ENCODE assay signal across 1 cellular context in the genomic region with DNA sequence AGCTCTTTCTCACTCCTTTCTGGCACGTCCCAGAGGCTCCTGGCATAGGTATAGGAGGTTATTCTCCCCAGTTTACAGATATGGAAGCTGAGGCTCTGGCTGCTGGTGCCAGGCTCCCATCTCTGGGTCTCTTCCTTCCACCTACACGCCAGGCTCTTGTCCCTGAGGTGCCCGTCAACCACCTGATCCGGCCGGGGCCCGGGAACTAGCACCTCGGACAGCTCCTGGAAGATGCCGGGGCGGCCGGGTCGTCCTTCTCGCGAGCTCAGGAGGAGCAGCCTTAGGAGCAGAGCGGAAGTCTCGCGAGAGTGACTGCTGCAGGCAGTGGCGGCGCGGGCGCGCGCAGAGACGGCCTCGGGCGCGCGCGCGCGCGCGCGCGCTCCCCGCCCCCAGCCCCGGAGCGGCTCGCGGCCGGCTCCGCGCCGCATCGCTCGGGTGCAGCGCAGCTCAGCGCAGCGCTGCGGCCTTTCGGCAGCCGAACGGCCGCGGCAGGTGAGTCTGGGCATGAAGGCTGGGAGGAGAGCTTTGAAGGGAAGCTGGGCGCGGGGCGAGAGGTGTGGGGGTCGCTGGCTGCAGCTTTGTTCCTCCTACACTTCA.
A peak's percentile ranks its signal among the peaks of the same experiment; 100 is the strongest.
TF ChIP-seq lines count a peak whose summit lies in the region.

A gene with protein sequence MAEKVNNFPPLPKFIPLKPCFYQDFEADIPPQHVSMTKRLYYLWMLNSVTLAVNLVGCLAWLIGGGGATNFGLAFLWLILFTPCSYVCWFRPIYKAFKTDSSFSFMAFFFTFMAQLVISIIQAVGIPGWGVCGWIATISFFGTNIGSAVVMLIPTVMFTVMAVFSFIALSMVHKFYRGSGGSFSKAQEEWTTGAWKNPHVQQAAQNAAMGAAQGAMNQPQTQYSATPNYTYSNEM (plus strand): TSS at position 382 of the 597 bp plus-strand sequence. CDS start 16,277 bp downstream, outside the sequence.

TF ChIP-seq in HepG2, 621 proteins besides CTCF, POLR2A, EP300 and RAD21 (continued from another document and continues in another):
- TF ChIP-seq, protein P1, sequence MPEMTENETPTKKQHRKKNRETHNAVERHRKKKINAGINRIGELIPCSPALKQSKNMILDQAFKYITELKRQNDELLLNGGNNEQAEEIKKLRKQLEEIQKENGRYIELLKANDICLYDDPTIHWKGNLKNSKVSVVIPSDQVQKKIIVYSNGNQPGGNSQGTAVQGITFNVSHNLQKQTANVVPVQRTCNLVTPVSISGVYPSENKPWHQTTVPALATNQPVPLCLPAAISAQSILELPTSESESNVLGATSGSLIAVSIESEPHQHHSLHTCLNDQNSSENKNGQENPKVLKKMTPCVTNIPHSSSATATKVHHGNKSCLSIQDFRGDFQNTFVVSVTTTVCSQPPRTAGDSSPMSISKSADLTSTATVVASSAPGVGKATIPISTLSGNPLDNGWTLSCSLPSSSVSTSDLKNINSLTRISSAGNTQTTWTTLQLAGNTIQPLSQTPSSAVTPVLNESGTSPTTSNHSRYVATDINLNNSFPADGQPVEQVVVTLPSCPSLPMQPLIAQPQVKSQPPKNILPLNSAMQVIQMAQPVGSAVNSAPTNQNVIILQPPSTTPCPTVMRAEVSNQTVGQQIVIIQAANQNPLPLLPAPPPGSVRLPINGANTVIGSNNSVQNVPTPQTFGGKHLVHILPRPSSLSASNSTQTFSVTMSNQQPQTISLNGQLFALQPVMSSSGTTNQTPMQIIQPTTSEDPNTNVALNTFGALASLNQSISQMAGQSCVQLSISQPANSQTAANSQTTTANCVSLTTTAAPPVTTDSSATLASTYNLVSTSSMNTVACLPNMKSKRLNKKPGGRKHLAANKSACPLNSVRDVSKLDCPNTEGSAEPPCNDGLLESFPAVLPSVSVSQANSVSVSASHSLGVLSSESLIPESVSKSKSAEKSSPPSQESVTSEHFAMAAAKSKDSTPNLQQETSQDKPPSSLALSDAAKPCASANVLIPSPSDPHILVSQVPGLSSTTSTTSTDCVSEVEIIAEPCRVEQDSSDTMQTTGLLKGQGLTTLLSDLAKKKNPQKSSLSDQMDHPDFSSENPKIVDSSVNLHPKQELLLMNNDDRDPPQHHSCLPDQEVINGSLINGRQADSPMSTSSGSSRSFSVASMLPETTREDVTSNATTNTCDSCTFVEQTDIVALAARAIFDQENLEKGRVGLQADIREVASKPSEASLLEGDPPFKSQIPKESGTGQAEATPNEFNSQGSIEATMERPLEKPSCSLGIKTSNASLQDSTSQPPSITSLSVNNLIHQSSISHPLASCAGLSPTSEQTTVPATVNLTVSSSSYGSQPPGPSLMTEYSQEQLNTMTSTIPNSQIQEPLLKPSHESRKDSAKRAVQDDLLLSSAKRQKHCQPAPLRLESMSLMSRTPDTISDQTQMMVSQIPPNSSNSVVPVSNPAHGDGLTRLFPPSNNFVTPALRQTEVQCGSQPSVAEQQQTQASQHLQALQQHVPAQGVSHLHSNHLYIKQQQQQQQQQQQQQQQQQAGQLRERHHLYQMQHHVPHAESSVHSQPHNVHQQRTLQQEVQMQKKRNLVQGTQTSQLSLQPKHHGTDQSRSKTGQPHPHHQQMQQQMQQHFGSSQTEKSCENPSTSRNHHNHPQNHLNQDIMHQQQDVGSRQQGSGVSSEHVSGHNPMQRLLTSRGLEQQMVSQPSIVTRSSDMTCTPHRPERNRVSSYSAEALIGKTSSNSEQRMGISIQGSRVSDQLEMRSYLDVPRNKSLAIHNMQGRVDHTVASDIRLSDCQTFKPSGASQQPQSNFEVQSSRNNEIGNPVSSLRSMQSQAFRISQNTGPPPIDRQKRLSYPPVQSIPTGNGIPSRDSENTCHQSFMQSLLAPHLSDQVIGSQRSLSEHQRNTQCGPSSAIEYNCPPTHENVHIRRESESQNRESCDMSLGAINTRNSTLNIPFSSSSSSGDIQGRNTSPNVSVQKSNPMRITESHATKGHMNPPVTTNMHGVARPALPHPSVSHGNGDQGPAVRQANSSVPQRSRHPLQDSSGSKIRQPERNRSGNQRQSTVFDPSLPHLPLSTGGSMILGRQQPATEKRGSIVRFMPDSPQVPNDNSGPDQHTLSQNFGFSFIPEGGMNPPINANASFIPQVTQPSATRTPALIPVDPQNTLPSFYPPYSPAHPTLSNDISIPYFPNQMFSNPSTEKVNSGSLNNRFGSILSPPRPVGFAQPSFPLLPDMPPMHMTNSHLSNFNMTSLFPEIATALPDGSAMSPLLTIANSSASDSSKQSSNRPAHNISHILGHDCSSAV (CRISPR knock-in tag; IDR thresholded peaks at IDR 0.05; ENCODE audit: borderline replicate concordance) = no peak
- TF ChIP-seq CBX1 (IDR thresholded peaks at IDR 0.05; ENCODE audit: low read depth) = no peak
- TF ChIP-seq PAX8 (CRISPR knock-in tag; IDR thresholded peaks at IDR 0.05; ENCODE audit: borderline replicate concordance) = peak; percentile 69; the same call in 1 of the 2 replicates
- TF ChIP-seq ZNF614 (CRISPR knock-in tag; IDR thresholded peaks at IDR 0.05; ENCODE audit: borderline replicate concordance) = peak; percentile 66; the same call in 1 of the 2 replicates
- TF ChIP-seq, protein P2, sequence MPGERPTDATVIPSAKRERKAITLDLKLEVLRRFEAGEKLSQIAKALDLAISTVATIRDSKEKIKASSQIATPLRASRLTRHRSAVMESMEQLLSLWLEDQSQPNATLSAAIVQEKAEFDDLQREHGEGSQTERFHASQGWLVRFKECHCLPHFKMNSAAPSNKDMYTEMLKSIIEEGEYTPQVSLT (CRISPR knock-in tag; IDR thresholded peaks at IDR 0.05; ENCODE audit: borderline replicate concordance, low read depth) = no peak
- TF ChIP-seq, protein P3, sequence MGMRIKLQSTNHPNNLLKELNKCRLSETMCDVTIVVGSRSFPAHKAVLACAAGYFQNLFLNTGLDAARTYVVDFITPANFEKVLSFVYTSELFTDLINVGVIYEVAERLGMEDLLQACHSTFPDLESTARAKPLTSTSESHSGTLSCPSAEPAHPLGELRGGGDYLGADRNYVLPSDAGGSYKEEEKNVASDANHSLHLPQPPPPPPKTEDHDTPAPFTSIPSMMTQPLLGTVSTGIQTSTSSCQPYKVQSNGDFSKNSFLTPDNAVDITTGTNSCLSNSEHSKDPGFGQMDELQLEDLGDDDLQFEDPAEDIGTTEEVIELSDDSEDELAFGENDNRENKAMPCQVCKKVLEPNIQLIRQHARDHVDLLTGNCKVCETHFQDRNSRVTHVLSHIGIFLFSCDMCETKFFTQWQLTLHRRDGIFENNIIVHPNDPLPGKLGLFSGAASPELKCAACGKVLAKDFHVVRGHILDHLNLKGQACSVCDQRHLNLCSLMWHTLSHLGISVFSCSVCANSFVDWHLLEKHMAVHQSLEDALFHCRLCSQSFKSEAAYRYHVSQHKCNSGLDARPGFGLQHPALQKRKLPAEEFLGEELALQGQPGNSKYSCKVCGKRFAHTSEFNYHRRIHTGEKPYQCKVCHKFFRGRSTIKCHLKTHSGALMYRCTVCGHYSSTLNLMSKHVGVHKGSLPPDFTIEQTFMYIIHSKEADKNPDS (CRISPR knock-in tag; IDR thresholded peaks at IDR 0.05) = no peak
- TF ChIP-seq ZMAT3 (CRISPR knock-in tag; conservative IDR thresholded peaks at IDR 0.05) = peak; percentile 69; the same call in 1 of the 2 replicates
- TF ChIP-seq SP2 (CRISPR knock-in tag; IDR thresholded peaks at IDR 0.05) = no peak; the same call in 1 of the 2 replicates
- TF ChIP-seq, protein P4, sequence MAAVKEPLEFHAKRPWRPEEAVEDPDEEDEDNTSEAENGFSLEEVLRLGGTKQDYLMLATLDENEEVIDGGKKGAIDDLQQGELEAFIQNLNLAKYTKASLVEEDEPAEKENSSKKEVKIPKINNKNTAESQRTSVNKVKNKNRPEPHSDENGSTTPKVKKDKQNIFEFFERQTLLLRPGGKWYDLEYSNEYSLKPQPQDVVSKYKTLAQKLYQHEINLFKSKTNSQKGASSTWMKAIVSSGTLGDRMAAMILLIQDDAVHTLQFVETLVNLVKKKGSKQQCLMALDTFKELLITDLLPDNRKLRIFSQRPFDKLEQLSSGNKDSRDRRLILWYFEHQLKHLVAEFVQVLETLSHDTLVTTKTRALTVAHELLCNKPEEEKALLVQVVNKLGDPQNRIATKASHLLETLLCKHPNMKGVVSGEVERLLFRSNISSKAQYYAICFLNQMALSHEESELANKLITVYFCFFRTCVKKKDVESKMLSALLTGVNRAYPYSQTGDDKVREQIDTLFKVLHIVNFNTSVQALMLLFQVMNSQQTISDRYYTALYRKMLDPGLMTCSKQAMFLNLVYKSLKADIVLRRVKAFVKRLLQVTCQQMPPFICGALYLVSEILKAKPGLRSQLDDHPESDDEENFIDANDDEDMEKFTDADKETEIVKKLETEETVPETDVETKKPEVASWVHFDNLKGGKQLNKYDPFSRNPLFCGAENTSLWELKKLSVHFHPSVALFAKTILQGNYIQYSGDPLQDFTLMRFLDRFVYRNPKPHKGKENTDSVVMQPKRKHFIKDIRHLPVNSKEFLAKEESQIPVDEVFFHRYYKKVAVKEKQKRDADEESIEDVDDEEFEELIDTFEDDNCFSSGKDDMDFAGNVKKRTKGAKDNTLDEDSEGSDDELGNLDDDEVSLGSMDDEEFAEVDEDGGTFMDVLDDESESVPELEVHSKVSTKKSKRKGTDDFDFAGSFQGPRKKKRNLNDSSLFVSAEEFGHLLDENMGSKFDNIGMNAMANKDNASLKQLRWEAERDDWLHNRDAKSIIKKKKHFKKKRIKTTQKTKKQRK (IDR thresholded peaks at IDR 0.05; ENCODE audit: low read length) = no peak
- no peak for TF ChIP-seq PTBP1 (IDR thresholded peaks at IDR 0.05; ENCODE audit: low read depth, low read length, poor library complexity, severe bottlenecking)
- TF ChIP-seq SIN3A (IDR thresholded peaks at IDR 0.05; ENCODE audit: borderline replicate concordance, low read depth, low read length) = peak; percentile 99
- TF ChIP-seq RFXAP (CRISPR knock-in tag; IDR thresholded peaks at IDR 0.05; ENCODE audit: borderline replicate concordance) = no peak
- 0 out of 2 replicates have a peak, but pooled peaks have one; percentile 87 for TF ChIP-seq ZFP36L2 (CRISPR knock-in tag; IDR thresholded peaks at IDR 0.05)
- TF ChIP-seq, protein P5, sequence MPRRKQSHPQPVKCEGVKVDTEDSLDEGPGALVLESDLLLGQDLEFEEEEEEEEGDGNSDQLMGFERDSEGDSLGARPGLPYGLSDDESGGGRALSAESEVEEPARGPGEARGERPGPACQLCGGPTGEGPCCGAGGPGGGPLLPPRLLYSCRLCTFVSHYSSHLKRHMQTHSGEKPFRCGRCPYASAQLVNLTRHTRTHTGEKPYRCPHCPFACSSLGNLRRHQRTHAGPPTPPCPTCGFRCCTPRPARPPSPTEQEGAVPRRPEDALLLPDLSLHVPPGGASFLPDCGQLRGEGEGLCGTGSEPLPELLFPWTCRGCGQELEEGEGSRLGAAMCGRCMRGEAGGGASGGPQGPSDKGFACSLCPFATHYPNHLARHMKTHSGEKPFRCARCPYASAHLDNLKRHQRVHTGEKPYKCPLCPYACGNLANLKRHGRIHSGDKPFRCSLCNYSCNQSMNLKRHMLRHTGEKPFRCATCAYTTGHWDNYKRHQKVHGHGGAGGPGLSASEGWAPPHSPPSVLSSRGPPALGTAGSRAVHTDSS (CRISPR knock-in tag; conservative IDR thresholded peaks at IDR 0.05) = no peak
- no peak for TF ChIP-seq PHF21A (CRISPR knock-in tag; IDR thresholded peaks at IDR 0.05)
- TF ChIP-seq, protein P6, sequence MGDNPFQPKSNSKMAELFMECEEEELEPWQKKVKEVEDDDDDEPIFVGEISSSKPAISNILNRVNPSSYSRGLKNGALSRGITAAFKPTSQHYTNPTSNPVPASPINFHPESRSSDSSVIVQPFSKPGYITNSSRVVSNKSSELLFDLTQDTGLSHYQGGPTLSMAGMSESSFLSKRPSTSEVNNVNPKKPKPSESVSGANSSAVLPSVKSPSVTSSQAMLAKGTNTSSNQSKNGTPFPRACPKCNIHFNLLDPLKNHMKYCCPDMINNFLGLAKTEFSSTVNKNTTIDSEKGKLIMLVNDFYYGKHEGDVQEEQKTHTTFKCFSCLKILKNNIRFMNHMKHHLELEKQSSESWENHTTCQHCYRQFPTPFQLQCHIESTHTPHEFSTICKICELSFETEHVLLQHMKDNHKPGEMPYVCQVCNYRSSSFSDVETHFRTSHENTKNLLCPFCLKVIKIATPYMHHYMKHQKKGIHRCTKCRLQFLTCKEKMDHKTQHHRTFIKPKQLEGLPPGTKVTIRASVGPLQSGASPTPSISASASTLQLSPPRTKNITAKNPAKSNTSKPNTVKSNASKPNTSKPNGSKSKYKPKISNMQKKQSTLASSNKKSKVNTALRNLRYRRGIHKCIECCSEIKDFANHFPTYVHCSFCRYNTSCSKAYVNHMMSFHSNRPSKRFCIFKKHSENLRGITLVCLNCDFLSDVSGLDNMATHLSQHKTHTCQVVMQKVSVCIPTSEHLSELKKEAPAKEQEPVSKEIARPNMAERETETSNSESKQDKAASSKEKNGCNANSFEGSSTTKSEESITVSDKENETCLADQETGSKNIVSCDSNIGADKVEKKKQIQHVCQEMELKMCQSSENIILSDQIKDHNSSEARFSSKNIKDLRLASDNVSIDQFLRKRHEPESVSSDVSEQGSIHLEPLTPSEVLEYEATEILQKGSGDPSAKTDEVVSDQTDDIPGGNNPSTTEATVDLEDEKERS (CRISPR knock-in tag; IDR thresholded peaks at IDR 0.05) = 0 out of 2 replicates have a peak, but pooled peaks have one; percentile 49
- peak; percentile 97 for TF ChIP-seq TSC22D2 (CRISPR knock-in tag; IDR thresholded peaks at IDR 0.05; ENCODE audit: borderline replicate concordance)
- peak; percentile 55 for TF ChIP-seq ETV5 (CRISPR knock-in tag; IDR thresholded peaks at IDR 0.05; ENCODE audit: borderline replicate concordance)
- TF ChIP-seq ADNP (CRISPR knock-in tag; IDR thresholded peaks at IDR 0.05) = no peak; the same call in 1 of the 2 replicates
- no peak for TF ChIP-seq IKZF1 (IDR thresholded peaks at IDR 0.05)
- TF ChIP-seq, protein P7, sequence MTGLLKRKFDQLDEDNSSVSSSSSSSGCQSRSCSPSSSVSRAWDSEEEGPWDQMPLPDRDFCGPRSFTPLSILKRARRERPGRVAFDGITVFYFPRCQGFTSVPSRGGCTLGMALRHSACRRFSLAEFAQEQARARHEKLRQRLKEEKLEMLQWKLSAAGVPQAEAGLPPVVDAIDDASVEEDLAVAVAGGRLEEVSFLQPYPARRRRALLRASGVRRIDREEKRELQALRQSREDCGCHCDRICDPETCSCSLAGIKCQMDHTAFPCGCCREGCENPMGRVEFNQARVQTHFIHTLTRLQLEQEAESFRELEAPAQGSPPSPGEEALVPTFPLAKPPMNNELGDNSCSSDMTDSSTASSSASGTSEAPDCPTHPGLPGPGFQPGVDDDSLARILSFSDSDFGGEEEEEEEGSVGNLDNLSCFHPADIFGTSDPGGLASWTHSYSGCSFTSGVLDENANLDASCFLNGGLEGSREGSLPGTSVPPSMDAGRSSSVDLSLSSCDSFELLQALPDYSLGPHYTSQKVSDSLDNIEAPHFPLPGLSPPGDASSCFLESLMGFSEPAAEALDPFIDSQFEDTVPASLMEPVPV (CRISPR knock-in tag; IDR thresholded peaks at IDR 0.05) = no peak; the same call in 1 of the 2 replicates
- TF ChIP-seq HOXA5 (CRISPR knock-in tag; IDR thresholded peaks at IDR 0.05) = peak; percentile 96
- TF ChIP-seq ZNF337 (CRISPR knock-in tag; IDR thresholded peaks at IDR 0.05; ENCODE audit: borderline replicate concordance, low read depth) = no peak
- TF ChIP-seq DNMT1 (CRISPR knock-in tag; IDR thresholded peaks at IDR 0.05) = no peak
- TF ChIP-seq SRSF9 (IDR thresholded peaks at IDR 0.05; ENCODE audit: borderline replicate concordance, insufficient read depth, low read depth, low read length, poor library complexity, severe bottlenecking) = no peak
- TF ChIP-seq BRCA1 (CRISPR knock-in tag; IDR thresholded peaks at IDR 0.05) = peak; percentile 94; the same call in 1 of the 2 replicates
- TF ChIP-seq, protein P8, sequence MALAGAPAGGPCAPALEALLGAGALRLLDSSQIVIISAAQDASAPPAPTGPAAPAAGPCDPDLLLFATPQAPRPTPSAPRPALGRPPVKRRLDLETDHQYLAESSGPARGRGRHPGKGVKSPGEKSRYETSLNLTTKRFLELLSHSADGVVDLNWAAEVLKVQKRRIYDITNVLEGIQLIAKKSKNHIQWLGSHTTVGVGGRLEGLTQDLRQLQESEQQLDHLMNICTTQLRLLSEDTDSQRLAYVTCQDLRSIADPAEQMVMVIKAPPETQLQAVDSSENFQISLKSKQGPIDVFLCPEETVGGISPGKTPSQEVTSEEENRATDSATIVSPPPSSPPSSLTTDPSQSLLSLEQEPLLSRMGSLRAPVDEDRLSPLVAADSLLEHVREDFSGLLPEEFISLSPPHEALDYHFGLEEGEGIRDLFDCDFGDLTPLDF (CRISPR knock-in tag; IDR thresholded peaks at IDR 0.05) = peak; percentile 57
